8 cellular contexts compared by ENCODE assay signal in genomic region chr19:44212250-44212864, GRCh38. TPM values are rescaled to one million over a fixed set of nuclear protein-coding genes. Genes with fewer than 3 reads are reported as not detected.
A peak's percentile ranks its signal among the peaks of the same experiment; 100 is the strongest.
DNase-seq lines count a peak whose midpoint lies in the region; ATAC-seq and TF ChIP-seq lines count a peak whose summit lies in the region.

Gene ZNF227 (plus strand): TSS chr19:44212532. CDS start chr19:44217793, 5,261 bp downstream.

- peak within 1 kb of the TSS; percentile 70 for H3K9ac ChIP-seq in endodermal cell (ENCODE audit: extremely low read depth, low read length, poor library complexity, severe bottlenecking)
- H3K9ac ChIP-seq in mesenchymal stem cell (ENCODE audit: low read length), result peak within 1 kb of the TSS; percentile 93

- H3K4me3 Mint-ChIP-seq in endodermal cell, result peak within 1 kb of the TSS; percentile 94

- peaks cover 13% of the 10 kb centered on the region for H3K79me1 ChIP-seq in mesenchymal stem cell (replicated peaks; ENCODE audit: low read length, poor library complexity, severe bottlenecking)

- peak within 1 kb of the TSS; percentile 79 for H3K4me2 ChIP-seq in mesenchymal stem cell (ENCODE audit: low read length, poor library complexity, severe bottlenecking)

- H3K27ac ChIP-seq in C4-2B (peak within 1 kb of the TSS; percentile 72), endodermal cell (ENCODE audit: low read depth, low read length) (peak within 1 kb of the TSS; percentile 63), mesenchymal stem cell (ENCODE audit: low read length, poor library complexity, severe bottlenecking) (peak within 1 kb of the TSS; percentile 82)

- H3K36me3 Mint-ChIP-seq in endodermal cell (ENCODE audit: low read depth), result peaks cover 25% of the 10 kb centered on the region

- WGBS in endodermal cell (ENCODE audit: insufficient coverage in 1 of 2, insufficient read length in 1 of 2), 2 experiments, result 0 to 1% methylated on average over 26 to 37 of the region's 37 CpGs
- WGBS in mesenchymal stem cell, result under 1% methylated on average over 31 of the region's 37 CpGs

- H3K27ac Mint-ChIP-seq in endodermal cell, result peak within 1 kb of the TSS; percentile 92

- H2AK5ac ChIP-seq in mesenchymal stem cell (ENCODE audit: low read length, severe bottlenecking), result no peak within 1 kb of the TSS

- H3K4me1 Mint-ChIP-seq in endodermal cell, result peaks cover 6% of the 10 kb centered on the region

- peak within 1 kb of the TSS; percentile 95 for H4K8ac ChIP-seq in mesenchymal stem cell (ENCODE audit: low read length)

- H2BK15ac ChIP-seq in mesenchymal stem cell (ENCODE audit: low read depth, poor library complexity, severe bottlenecking), result peak within 1 kb of the TSS; percentile 77

- DNase-seq in HT1080 (ENCODE audit: low read depth) (peak; percentile 99), NOMO-1 treated with dmso at 0.1 percent for 144 hours (lab: John Stamatoyannopoulos, UW; ENCODE audit: unreplicated experiment) (peak; percentile 80), endodermal cell (peak; percentile 96), mesenchymal stem cell (peak; percentile 97)
- peak; percentile 86 for DNase-seq in activated CD8-positive, alpha-beta memory T cell treated with anti-CD3 and anti-CD28 coated beads, Interleukin-2, amount 50 U/mL, for 4 hours
- peak; percentile 62 for DNase-seq in stimulated activated CD8-positive, alpha-beta memory T cell treated with anti-CD3 and anti-CD28 coated beads, Interleukin-12 subunit alpha, Interleukin-12 subunit beta, amount 100 ng/mL, for 24 hours (ENCODE audit: extremely low read depth)

- H2AFZ ChIP-seq in mesenchymal stem cell (ENCODE audit: low read depth, low read length), result peak within 1 kb of the TSS; percentile 89

- no peak for TF ChIP-seq CTCF in C4-2B (conservative IDR thresholded peaks at IDR 0.05)
- no peak for TF ChIP-seq CTCF in endodermal cell (conservative IDR thresholded peaks at IDR 0.05)

- H2BK120ac ChIP-seq in mesenchymal stem cell (ENCODE audit: low read depth, low read length), result no peak within 1 kb of the TSS

- H3K36me3 ChIP-seq in endodermal cell (ENCODE audit: control insufficient read depth, insufficient read depth, low read length) (peaks cover 21% of the 10 kb centered on the region), mesenchymal stem cell (ENCODE audit: control insufficient read depth in 1 of 2, insufficient read depth in 2 of 2, low read depth in 1 of 2, low read length in 2 of 2) (peaks cover 10 to 24% of the 10 kb centered on the region in 2 experiments)

- ATAC-seq in GM19351 (IDR thresholded peaks at IDR 0.05; ENCODE audit: unreplicated experiment), result peak; percentile 88

- H3K14ac ChIP-seq in mesenchymal stem cell (ENCODE audit: low read length in 2 of 2), result no peak within 1 kb of the TSS

- peaks cover 17% of the 10 kb centered on the region for H3K27me3 Mint-ChIP-seq in endodermal cell (ENCODE audit: insufficient read depth)

- H2BK12ac ChIP-seq in mesenchymal stem cell (ENCODE audit: low read length in 2 of 2), result no peak within 1 kb of the TSS

- H4K91ac ChIP-seq in mesenchymal stem cell (ENCODE audit: low read length), result no peak within 1 kb of the TSS

- no peak within 1 kb of the TSS for H2BK5ac ChIP-seq in mesenchymal stem cell (ENCODE audit: low read depth, low read length, poor library complexity, severe bottlenecking)

- no peaks in the 10 kb centered on the region for H3K9me3 Mint-ChIP-seq in endodermal cell

- peak within 1 kb of the TSS; percentile 86 to 93 for H3K18ac ChIP-seq in mesenchymal stem cell (ENCODE audit: low read depth in 1 of 2, low read length in 2 of 2)

- H3K23ac ChIP-seq in mesenchymal stem cell (ENCODE audit: low read length in 2 of 2), result peak within 1 kb of the TSS in 1 of 2 experiments; percentile 77

- H3K4ac ChIP-seq in mesenchymal stem cell (ENCODE audit: low read depth in 1 of 2, low read length in 2 of 2), result peak within 1 kb of the TSS in 1 of 2 experiments; percentile 39

- H3K4me1 ChIP-seq in endodermal cell (ENCODE audit: control insufficient read depth, insufficient read depth, low read length) (no peaks in the 10 kb centered on the region), mesenchymal stem cell (ENCODE audit: control insufficient read depth, insufficient read depth, low read depth, low read length) (no peaks in the 10 kb centered on the region)

- H3K9me3 ChIP-seq in endodermal cell (ENCODE audit: control insufficient read depth, low read length) (no peaks in the 10 kb centered on the region), mesenchymal stem cell (ENCODE audit: control insufficient read depth, low read length) (peaks cover 2% of the 10 kb centered on the region)

- peak within 1 kb of the TSS; percentile 97 for H3K4me3 ChIP-seq in endodermal cell (ENCODE audit: low read length)
- peak within 1 kb of the TSS; percentile 94 to 95 for H3K4me3 ChIP-seq in mesenchymal stem cell (ENCODE audit: insufficient read depth in 1 of 2, low read depth in 1 of 2, low read length in 2 of 2)

- peaks cover 7% of the 10 kb centered on the region for H3K27me3 ChIP-seq in endodermal cell (ENCODE audit: control insufficient read depth, insufficient read depth, low read length, poor library complexity, severe bottlenecking)
- no peaks in the 10 kb centered on the region for H3K27me3 ChIP-seq in mesenchymal stem cell (ENCODE audit: control insufficient read depth in 1 of 2, insufficient read depth in 1 of 2, low read length in 2 of 2)

RNA-seq across cellular contexts. Expression of gene ZNF227, which starts in this region (rescaled TPM):
- 24.9 and 26.3 TPM in 2 replicates for total RNA-seq in HT1080 (2014; rRNA removed; shearing (Covaris generic))
- 13.2 and 16.3 TPM in 2 replicates for polyA plus RNA-seq in HT1080 (2015; cell fraction: cytosol; rRNA removed)
- 20.6 and 22.2 TPM in 2 replicates for polyA plus RNA-seq in HT1080 (2015; cell fraction: nucleus; rRNA removed)
- 10 to 100 TPM; 27.6 to 27.8 TPM for total RNA-seq in endodermal cell
- polyA plus RNA-seq in endodermal cell (2013, experiment 1 of 2), result 17.6 TPM
- 16.1 TPM for polyA plus RNA-seq in endodermal cell (2013, experiment 2 of 2)
- 7.2 TPM for polyA plus RNA-seq in mesenchymal stem cell (2013, experiment 1 of 2)
- 6.2 TPM for polyA plus RNA-seq in mesenchymal stem cell (2013, experiment 2 of 2)

Comparison
In these comparisons a context has a peak if more than half of its experiments do, and no peak if none do; other contexts are left out.
1. Peak in every context shown above with its lines: DNase-seq, ATAC-seq, H3K4me3 ChIP-seq and H3K27ac ChIP-seq.